1 cellular context compared by ENCODE assay signal in the genomic region with DNA sequence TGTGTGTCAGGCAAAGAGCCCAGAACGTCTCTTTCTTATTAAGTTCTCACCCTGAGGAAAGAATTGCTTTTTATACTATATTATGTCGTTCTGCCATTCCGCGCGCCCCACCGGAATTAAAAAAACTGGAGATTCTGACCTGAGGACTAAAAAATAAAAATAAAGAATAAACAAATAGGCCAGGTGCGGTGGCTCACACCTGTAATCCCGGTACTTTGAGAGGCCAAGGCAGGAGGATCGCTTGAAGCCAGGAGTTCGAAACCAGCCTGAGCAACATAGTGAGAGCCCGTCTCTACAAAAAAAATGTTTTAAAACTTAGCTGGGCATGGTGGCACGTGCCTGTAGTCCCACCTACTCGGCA.
TF ChIP-seq lines count a peak whose summit lies in the region.

No MANE protein-coding gene starts in this region.

TF ChIP-seq in GM12878, 131 proteins besides CTCF, POLR2A, EP300 and RAD21:
- no peak for TF ChIP-seq PRDM15 (CRISPR knock-in tag; IDR thresholded peaks at IDR 0.05)
- no peak for TF ChIP-seq CBFB (IDR thresholded peaks at IDR 0.05; ENCODE audit: low read depth)
- TF ChIP-seq FOXM1 (IDR thresholded peaks at IDR 0.05; ENCODE audit: low read depth, low read length): 0 out of 2 replicates have a peak, but pooled peaks have one; percentile 32
- peak; percentile 5; the same call in 1 of the 2 replicates for TF ChIP-seq DPF2 (IDR thresholded peaks at IDR 0.05)
- TF ChIP-seq ZNF687 (IDR thresholded peaks at IDR 0.05): no peak
- TF ChIP-seq ZNF622 (IDR thresholded peaks at IDR 0.05): no peak
- TF ChIP-seq, protein P1, sequence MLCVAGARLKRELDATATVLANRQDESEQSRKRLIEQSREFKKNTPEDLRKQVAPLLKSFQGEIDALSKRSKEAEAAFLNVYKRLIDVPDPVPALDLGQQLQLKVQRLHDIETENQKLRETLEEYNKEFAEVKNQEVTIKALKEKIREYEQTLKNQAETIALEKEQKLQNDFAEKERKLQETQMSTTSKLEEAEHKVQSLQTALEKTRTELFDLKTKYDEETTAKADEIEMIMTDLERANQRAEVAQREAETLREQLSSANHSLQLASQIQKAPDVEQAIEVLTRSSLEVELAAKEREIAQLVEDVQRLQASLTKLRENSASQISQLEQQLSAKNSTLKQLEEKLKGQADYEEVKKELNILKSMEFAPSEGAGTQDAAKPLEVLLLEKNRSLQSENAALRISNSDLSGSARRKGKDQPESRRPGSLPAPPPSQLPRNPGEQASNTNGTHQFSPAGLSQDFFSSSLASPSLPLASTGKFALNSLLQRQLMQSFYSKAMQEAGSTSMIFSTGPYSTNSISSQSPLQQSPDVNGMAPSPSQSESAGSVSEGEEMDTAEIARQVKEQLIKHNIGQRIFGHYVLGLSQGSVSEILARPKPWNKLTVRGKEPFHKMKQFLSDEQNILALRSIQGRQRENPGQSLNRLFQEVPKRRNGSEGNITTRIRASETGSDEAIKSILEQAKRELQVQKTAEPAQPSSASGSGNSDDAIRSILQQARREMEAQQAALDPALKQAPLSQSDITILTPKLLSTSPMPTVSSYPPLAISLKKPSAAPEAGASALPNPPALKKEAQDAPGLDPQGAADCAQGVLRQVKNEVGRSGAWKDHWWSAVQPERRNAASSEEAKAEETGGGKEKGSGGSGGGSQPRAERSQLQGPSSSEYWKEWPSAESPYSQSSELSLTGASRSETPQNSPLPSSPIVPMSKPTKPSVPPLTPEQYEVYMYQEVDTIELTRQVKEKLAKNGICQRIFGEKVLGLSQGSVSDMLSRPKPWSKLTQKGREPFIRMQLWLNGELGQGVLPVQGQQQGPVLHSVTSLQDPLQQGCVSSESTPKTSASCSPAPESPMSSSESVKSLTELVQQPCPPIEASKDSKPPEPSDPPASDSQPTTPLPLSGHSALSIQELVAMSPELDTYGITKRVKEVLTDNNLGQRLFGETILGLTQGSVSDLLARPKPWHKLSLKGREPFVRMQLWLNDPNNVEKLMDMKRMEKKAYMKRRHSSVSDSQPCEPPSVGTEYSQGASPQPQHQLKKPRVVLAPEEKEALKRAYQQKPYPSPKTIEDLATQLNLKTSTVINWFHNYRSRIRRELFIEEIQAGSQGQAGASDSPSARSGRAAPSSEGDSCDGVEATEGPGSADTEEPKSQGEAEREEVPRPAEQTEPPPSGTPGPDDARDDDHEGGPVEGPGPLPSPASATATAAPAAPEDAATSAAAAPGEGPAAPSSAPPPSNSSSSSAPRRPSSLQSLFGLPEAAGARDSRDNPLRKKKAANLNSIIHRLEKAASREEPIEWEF (IDR thresholded peaks at IDR 0.05; ENCODE audit: insufficient replicate concordance, low read depth, low read length): no peak
